23 cellular contexts compared by ENCODE assay signal in genomic region chr12:67832155-67832554, GRCh38.
"Had no signal": no experiment of that assay in that cellular context is flagged by ENCODE, and none has a peak within 500 bp of the region (broad histone marks: within the 10 kb centered on the region; RNA-seq: fewer than 3 reads in every experiment).

No MANE protein-coding gene starts in this region.

- H3K4me3 ChIP-seq: coronary artery, dorsolateral prefrontal cortex, esophagus muscularis mucosa, gastroesophageal sphincter, heart left ventricle, hepatocyte, left lung, lower lobe of right lung had no signal

- H3K36me3 ChIP-seq: esophagus muscularis mucosa, gastroesophageal sphincter, heart left ventricle, left lung, lower lobe of right lung had no signal

- H2AFZ ChIP-seq: hepatocyte had no signal

- H3K36me3 Mint-ChIP-seq: immature natural killer cell had no signal

- DNase-seq: dermis blood vessel endothelial cell; dorsolateral prefrontal cortex; effector CD4-positive, alpha-beta T cell; effector memory CD4-positive, alpha-beta T cell; heart left ventricle; hypothalamus; immature natural killer cell; islet precursor cell; left cardiac atrium; left lung; left ventricle myocardium superior; lower lobe of right lung; mesenchymal stem cell; midbrain; naive thymus-derived CD4-positive, alpha-beta T cell had no signal

- H3K4me1 Mint-ChIP-seq: immature natural killer cell had no signal

- FAIRE-seq: colon, endothelial cell of umbilical vein, frontal cortex had no signal

- H3K79me2 ChIP-seq: hepatocyte had no signal

- ATAC-seq: foreskin keratinocyte; gastroesophageal sphincter; heart left ventricle; left cardiac atrium; left lung; left ventricle myocardium superior; lower lobe of right lung; naive thymus-derived CD4-positive, alpha-beta T cell had no signal

- H3K4me1 ChIP-seq: left lung, lower lobe of right lung had no signal

- H3K4me3 Mint-ChIP-seq: immature natural killer cell; naive thymus-derived CD4-positive, alpha-beta T cell had no signal

- H3K9me3 ChIP-seq: esophagus muscularis mucosa, lower lobe of right lung had no signal

- H3K4me2 ChIP-seq: hepatocyte had no signal

- H3K27me3 Mint-ChIP-seq: naive thymus-derived CD4-positive, alpha-beta T cell had no signal

- H3K27me3 ChIP-seq: dorsolateral prefrontal cortex, esophagus muscularis mucosa, foreskin keratinocyte, gastroesophageal sphincter, heart left ventricle, hepatocyte, left lung had no signal

- H3K27ac Mint-ChIP-seq: immature natural killer cell; naive thymus-derived CD4-positive, alpha-beta T cell had no signal

- H3K27ac ChIP-seq: coronary artery, dorsolateral prefrontal cortex, esophagus muscularis mucosa, foreskin keratinocyte, gastroesophageal sphincter, heart left ventricle, hepatocyte, left lung, lower lobe of right lung had no signal
